14 cellular contexts compared by ENCODE assay signal in genomic region chr22:35777335-35777975, GRCh38. TPM values are rescaled to one million over a fixed set of nuclear protein-coding genes. Genes with fewer than 3 reads are reported as not detected.
DNase-seq lines count a peak whose midpoint lies in the region; ATAC-seq, FAIRE-seq and TF ChIP-seq lines count a peak whose summit lies in the region.
"Had no signal": no experiment of that assay in that cellular context is flagged by ENCODE, and none has a peak within 500 bp of the region (broad histone marks: within the 10 kb centered on the region; RNA-seq: fewer than 3 reads in every experiment).

No MANE protein-coding gene starts in this region.

- no peaks in the 10 kb centered on the region for H3K27me3 ChIP-seq in AG04450 (ENCODE audit: control insufficient read depth, insufficient read depth, low read length)
- no peaks in the 10 kb centered on the region for H3K27me3 ChIP-seq in mammary epithelial cell (ENCODE audit: insufficient read depth, low read length)
- H3K27me3 ChIP-seq: BLaER1 treated with 17β-estradiol and CSF1 and Interleukin-3, amounts not matched to agents 10 nM and 100 nM had no signal

- no TSS peak for BruUV-seq in mammary epithelial cell (replicated peaks; lab: Mats Ljungman, UMichigan)

- H3K4me3 ChIP-seq in AG04450 (ENCODE audit: low read depth, low read length) (no peak overlapping the region), mammary epithelial cell (replicated peaks in 1 of 3; ENCODE audit: insufficient read depth in 1 of 3, low read depth in 2 of 3, low read length in 3 of 3) (no peak overlapping the region)
- H3K4me3 ChIP-seq: BLaER1 treated with 17β-estradiol and CSF1 and Interleukin-3, amounts not matched to agents 10 nM and 100 nM had no signal

- TF ChIP-seq CTCF in AG04450 (IDR thresholded peaks at IDR 0.05; ENCODE audit: low read depth, low read length): no peak
- TF ChIP-seq CTCF in mammary epithelial cell (conservative IDR thresholded peaks at IDR 0.05 in 1 of 2, IDR thresholded peaks at IDR 0.05 in 1 of 2; ENCODE audit: extremely low read depth in 1 of 2, insufficient read depth in 1 of 2, low read depth in 1 of 2, low read length in 2 of 2): no peak
- no peak for TF ChIP-seq CTCF in GM20000 (IDR thresholded peaks at IDR 0.05; ENCODE audit: extremely low read depth, missing control alignments)

- in situ Hi-C loops in mammary epithelial cell (cut with MboI; ENCODE audit: low sequenced_read_pairs in 2 of 2): no loop called here

- peaks cover 63% of the 10 kb centered on the region for H3K79me2 ChIP-seq in mammary epithelial cell (ENCODE audit: insufficient read depth, low read length)

- no peaks in the 10 kb centered on the region for H4K20me1 ChIP-seq in mammary epithelial cell (ENCODE audit: insufficient read depth, low read length)
- H4K20me1 ChIP-seq: BLaER1 treated with 17β-estradiol and CSF1 and Interleukin-3, amounts not matched to agents 10 nM and 100 nM had no signal

- ATAC-seq in GM18498 (IDR thresholded peaks at IDR 0.05; ENCODE audit: unreplicated experiment): no peak
- ATAC-seq: activated naive CD4-positive, alpha-beta T cell treated with anti-CD3 and anti-CD28 coated beads, Interleukin-2, amount 50 U/mL, for 72 hours; HepG2 had no signal

- intact Hi-C loops in mammary epithelial cell (cut with micrococcal nuclease): no loop called here

- POLR2A ChIA-PET in AG04450 (lab: Yijun Ruan, JAX): no interaction called here

- H3K9ac ChIP-seq in mammary epithelial cell (ENCODE audit: insufficient read depth, low read length): no peak overlapping the region
- H3K9ac ChIP-seq: BLaER1 treated with 17β-estradiol and CSF1 and Interleukin-3, amounts not matched to agents 10 nM and 100 nM had no signal

- H3K9me3 ChIP-seq in AG04450 (ENCODE audit: control insufficient read depth, insufficient read depth, low read length): no peaks in the 10 kb centered on the region
- H3K9me3 ChIP-seq in mammary epithelial cell (replicated peaks; ENCODE audit: insufficient read depth, low read length): no peaks in the 10 kb centered on the region
- H3K9me3 ChIP-seq: BLaER1 treated with 17β-estradiol and CSF1 and Interleukin-3, amounts not matched to agents 10 nM and 100 nM had no signal

- dilution Hi-C loops in mammary epithelial cell (cut with HindIII; ENCODE audit: low sequenced_read_pairs): no loop called here

- DNase-seq in AG04450 (ENCODE audit: low read depth, low spot score) (peak; percentile 58), HTR-8/SVneo (ENCODE audit: insufficient read length, low spot score) (peak; percentile 41), mammary epithelial cell (peak; percentile 57), left kidney (ENCODE audit: low read depth, low spot score) (peak; percentile 35), NCI-H345 (lab: John Stamatoyannopoulos, UW) (no peak), GM20000 (ENCODE audit: low spot score) (no peak), HUDEP-2 (lab: John Stamatoyannopoulos, UW; ENCODE audit: unreplicated experiment in 76 of 76) (no peak)
- DNase-seq: activated CD4-positive, alpha-beta T cell treated with anti-CD3 and anti-CD28 coated beads, Interleukin-2, amount 50 U/mL, for 48 hours had no signal

- CTCF ChIA-PET in AG04450 (lab: Charles Lee) (interaction anchor here (0.9 kb wide), 1 partner anchor 146 kb away, joined by 3 read pairs; no protein-coding TSS in a partner anchor), mammary epithelial cell (lab: Charles Lee; ENCODE audit: low non-redundant PET) (no interaction called here)

- H3K27ac ChIP-seq in AG04450 (ENCODE audit: low read depth, low read length) (no peak overlapping the region), mammary epithelial cell (ENCODE audit: insufficient read depth, low read depth, low read length) (peak overlapping the region; percentile 18)
- H3K27ac ChIP-seq: BLaER1 treated with 17β-estradiol and CSF1 and Interleukin-3, amounts not matched to agents 10 nM and 100 nM had no signal

- H3K36me3 ChIP-seq in mammary epithelial cell (ENCODE audit: insufficient read depth, low read length): peaks cover 9% of the 10 kb centered on the region

- no peak overlapping the region for H2AFZ ChIP-seq in mammary epithelial cell (ENCODE audit: low read depth, low read length)

- H3K4me2 ChIP-seq in mammary epithelial cell (ENCODE audit: insufficient read depth, low read depth, low read length): peak overlapping the region; percentile 63
- H3K4me2 ChIP-seq: BLaER1 treated with 17β-estradiol and CSF1 and Interleukin-3, amounts not matched to agents 10 nM and 100 nM had no signal

- 73% methylated on average over 4 of the region's 4 CpGs for WGBS in mammary epithelial cell (ENCODE audit: low coverage, missing lambda C conversion rate)

- H3K4me1 ChIP-seq in mammary epithelial cell (ENCODE audit: insufficient read depth, low read length): peaks cover 10% of the 10 kb centered on the region

- no peak for FAIRE-seq in HTR-8/SVneo (lab: Jason Lieb, UNC)
- FAIRE-seq: HepG2 had no signal

RNA-seq across cellular contexts. Expression of gene APOL5, which starts 59.8 kb away (rescaled TPM):
- polyA plus RNA-seq in AG04450 (2011; rRNA removed) (0.07 and 0.14 TPM in 2 replicates), mammary epithelial cell (not detected)
- polyA minus RNA-seq in AG04450 (2011; rRNA and poly(A)+ RNA removed): 0.60 TPM in 1 of 2 replicates, not detected in the other
- total RNA-seq in mammary epithelial cell: not detected
- not detected for polyA minus RNA-seq in mammary epithelial cell
- total RNA-seq: activated naive CD4-positive, alpha-beta T cell treated with anti-CD3 and anti-CD28 coated beads, Interleukin-2, amount 50 U/mL, for 72 hours; HepG2; T-helper 1 cell treated with Interleukin-12 subunit alpha and Interleukin-12 subunit beta and Interleukin-4 antibody, amounts not matched to agents 30 ng/mL and 1 ng/mL, for 36 hours had no signal
- polyA plus RNA-seq: HepG2, urinary bladder had no signal

Comparison
In these comparisons a context has a peak if more than half of its experiments do, and no peak if none do; other contexts are left out.
1. DNase-seq: peak in AG04450 (single experiment), HTR-8/SVneo (single experiment), mammary epithelial cell (single experiment) and left kidney (single experiment); none in NCI-H345 (single experiment), GM20000 (single experiment) and HUDEP-2 (0 of 76).